Comparison of ENCODE assay signal across 32 cellular contexts in genomic region chr21:19640964-19641363, GRCh38.
"Had no signal": no experiment of that assay in that cellular context is flagged by ENCODE, and none has a peak within 500 bp of the region (broad histone marks: within the 10 kb centered on the region; RNA-seq: fewer than 3 reads in every experiment).

No MANE protein-coding gene starts in this region.

- DNase-seq: activated B cell treated with CpG ODN at 0.5 μM for 24 hours; activated CD4-positive, alpha-beta memory T cell treated with anti-CD3 and anti-CD28 coated beads, Interleukin-2, amount 10 ng/mL, durations not matched to agents 7 days and 5 days; activated CD4-positive, alpha-beta T cell treated with anti-CD3 and anti-CD28 coated beads for 4 hours; activated CD4-positive, CD25-positive, alpha-beta regulatory T cell treated with anti-CD3 and anti-CD28 coated beads, Interleukin-2, amount 50 U/mL, for 72 hours; activated CD8-positive, alpha-beta memory T cell treated with anti-CD3 and anti-CD28 coated beads for 24 hours; activated CD8-positive, alpha-beta memory T cell treated with anti-CD3 and anti-CD28 coated beads, Interleukin-2, amount 10 ng/mL, durations not matched to agents 7 days and 5 days; activated CD8-positive, alpha-beta memory T cell treated with anti-CD3 and anti-CD28 coated beads, Interleukin-2, amount 50 U/mL, for 48 hours; activated effector memory CD4-positive, alpha-beta T cell treated with Interleukin-2 at 50 U/mL for 16 hours; activated naive CD4-positive, alpha-beta T cell treated with anti-CD3 and anti-CD28 coated beads, Interleukin-2, amount 10 ng/mL, durations not matched to agents 7 days and 5 days; activated naive CD8-positive, alpha-beta T cell treated with anti-CD3 and anti-CD28 coated beads for 36 hours; activated T-cell treated with anti-CD3 and anti-CD28 coated beads, Interleukin-2, amount 50 U/mL, for 48 hours; amniotic stem cell; aorta; colonic mucosa; NCI-H1436 treated with DMSO at 0.1 percent for 48 hours; NCI-H187 treated with DMSO at 0.1 percent for 48 hours; NCI-H2081; NCI-H2171 treated with DMSO at 0.1 percent for 48 hours; NCI-H2227 treated with DMSO at 0.1 percent for 48 hours; NCI-H446; NCI-H510A treated with DMSO at 0.1 percent for 48 hours; NCI-H526 treated with DMSO at 0.1 percent for 48 hours; NCI-H82; Right ventricle myocardium superior; SW 1271; T-helper 1 cell; T-helper 2 cell; T-helper 9 cell had no signal

- ATAC-seq: activated CD8-positive, alpha-beta memory T cell treated with anti-CD3 and anti-CD28 coated beads, Interleukin-2, amount 10 ng/mL, durations not matched to agents 7 days and 5 days; K562 had no signal

- H3K27ac ChIP-seq: cardiac muscle cell, colonic mucosa, VCaP had no signal

- H3K27me3 ChIP-seq: cardiac muscle cell, colonic mucosa had no signal

- H3K27me3 Mint-ChIP-seq: activated B cell treated with CpG ODN at 0.5 μM for 24 hours; activated CD4-positive, alpha-beta memory T cell treated with anti-CD3 and anti-CD28 coated beads, Interleukin-2, amount 10 ng/mL, durations not matched to agents 7 days and 5 days; activated CD8-positive, alpha-beta memory T cell treated with anti-CD3 and anti-CD28 coated beads, Interleukin-2, amount 10 ng/mL, durations not matched to agents 7 days and 5 days; activated naive CD4-positive, alpha-beta T cell treated with anti-CD3 and anti-CD28 coated beads, Interleukin-2, amount 10 ng/mL, durations not matched to agents 7 days and 5 days; activated naive CD8-positive, alpha-beta T cell treated with anti-CD3 and anti-CD28 coated beads for 36 hours; central memory CD8-positive, alpha-beta T cell had no signal

- H3K4me3 Mint-ChIP-seq: activated B cell treated with CpG ODN at 0.5 μM for 24 hours; activated CD4-positive, alpha-beta memory T cell treated with anti-CD3 and anti-CD28 coated beads, Interleukin-2, amount 10 ng/mL, durations not matched to agents 7 days and 5 days; activated CD8-positive, alpha-beta memory T cell treated with anti-CD3 and anti-CD28 coated beads, Interleukin-2, amount 10 ng/mL, durations not matched to agents 7 days and 5 days; activated naive CD4-positive, alpha-beta T cell treated with anti-CD3 and anti-CD28 coated beads, Interleukin-2, amount 10 ng/mL, durations not matched to agents 7 days and 5 days; activated naive CD8-positive, alpha-beta T cell treated with anti-CD3 and anti-CD28 coated beads for 36 hours; central memory CD8-positive, alpha-beta T cell had no signal

- H3K4me1 Mint-ChIP-seq: activated B cell treated with CpG ODN at 0.5 μM for 24 hours; activated CD4-positive, alpha-beta memory T cell treated with anti-CD3 and anti-CD28 coated beads, Interleukin-2, amount 10 ng/mL, durations not matched to agents 7 days and 5 days; activated CD8-positive, alpha-beta memory T cell treated with anti-CD3 and anti-CD28 coated beads, Interleukin-2, amount 10 ng/mL, durations not matched to agents 7 days and 5 days; activated naive CD4-positive, alpha-beta T cell treated with anti-CD3 and anti-CD28 coated beads, Interleukin-2, amount 10 ng/mL, durations not matched to agents 7 days and 5 days; activated naive CD8-positive, alpha-beta T cell treated with anti-CD3 and anti-CD28 coated beads for 36 hours; central memory CD8-positive, alpha-beta T cell had no signal

- H3K4me1 ChIP-seq: colonic mucosa had no signal

- H3K36me3 ChIP-seq: cardiac muscle cell, colonic mucosa had no signal

- H3K36me3 Mint-ChIP-seq: activated CD8-positive, alpha-beta memory T cell treated with anti-CD3 and anti-CD28 coated beads, Interleukin-2, amount 10 ng/mL, durations not matched to agents 7 days and 5 days; activated naive CD4-positive, alpha-beta T cell treated with anti-CD3 and anti-CD28 coated beads, Interleukin-2, amount 10 ng/mL, durations not matched to agents 7 days and 5 days; activated naive CD8-positive, alpha-beta T cell treated with anti-CD3 and anti-CD28 coated beads for 36 hours had no signal

- H3K27ac Mint-ChIP-seq: activated B cell treated with CpG ODN at 0.5 μM for 24 hours; activated CD4-positive, alpha-beta memory T cell treated with anti-CD3 and anti-CD28 coated beads, Interleukin-2, amount 10 ng/mL, durations not matched to agents 7 days and 5 days; activated CD8-positive, alpha-beta memory T cell treated with anti-CD3 and anti-CD28 coated beads, Interleukin-2, amount 10 ng/mL, durations not matched to agents 7 days and 5 days; activated naive CD4-positive, alpha-beta T cell treated with anti-CD3 and anti-CD28 coated beads, Interleukin-2, amount 10 ng/mL, durations not matched to agents 7 days and 5 days; activated naive CD8-positive, alpha-beta T cell treated with anti-CD3 and anti-CD28 coated beads for 36 hours had no signal

- H3K9me3 Mint-ChIP-seq: activated naive CD8-positive, alpha-beta T cell treated with anti-CD3 and anti-CD28 coated beads for 36 hours; central memory CD8-positive, alpha-beta T cell had no signal

- H3K9me3 ChIP-seq: colonic mucosa had no signal

- H3K4me3 ChIP-seq: cardiac muscle cell, colonic mucosa, K562 had no signal
